In the genomic region with DNA sequence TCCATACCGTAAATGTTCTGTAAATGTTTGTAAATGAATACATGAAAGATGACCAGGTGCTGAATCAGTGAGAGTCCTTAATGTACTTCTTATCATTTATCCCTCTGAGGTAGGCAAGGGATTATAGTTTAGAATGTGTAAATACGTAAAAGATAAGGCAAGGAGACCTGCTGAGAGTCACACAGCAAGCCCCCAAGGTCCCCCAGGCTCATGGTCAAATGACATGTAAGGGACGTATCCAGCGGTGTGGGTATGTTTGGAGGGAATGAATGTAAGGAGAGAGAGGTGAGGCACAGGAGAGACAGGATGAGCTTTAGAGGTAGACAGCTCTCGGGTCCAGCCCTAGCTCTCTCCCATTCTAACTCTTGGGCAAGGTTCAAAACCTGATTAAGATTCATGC, we compare ENCODE assay signal across 7 cellular contexts.
"Had no signal": no experiment of that assay in that cellular context is flagged by ENCODE, and none has a peak within 500 bp of the region (broad histone marks: within the 10 kb centered on the region; RNA-seq: fewer than 3 reads in every experiment).

No MANE protein-coding gene starts in this region.

- H3K27ac ChIP-seq: GM23248 had no signal

- DNase-seq: GM23248, GOT3, H7, KBM-7 had no signal

- H3K4me1 ChIP-seq: HAP-1 had no signal

- H3K9me3 ChIP-seq: HAP-1 had no signal

- H3K4me1 Mint-ChIP-seq: IgD-negative memory B cell had no signal

- H3K4me3 Mint-ChIP-seq: IgD-negative memory B cell had no signal

- H3K27me3 Mint-ChIP-seq: IgD-negative memory B cell had no signal

- H3K36me3 ChIP-seq: HAP-1 had no signal

- H3K4me3 ChIP-seq: GM23248, HAP-1 had no signal

- H3K27ac Mint-ChIP-seq: IgD-negative memory B cell had no signal

- ATAC-seq: HCT116 had no signal

- H3K9ac ChIP-seq: GM23248 had no signal
